8 cellular contexts compared by ENCODE assay signal in the genomic region with DNA sequence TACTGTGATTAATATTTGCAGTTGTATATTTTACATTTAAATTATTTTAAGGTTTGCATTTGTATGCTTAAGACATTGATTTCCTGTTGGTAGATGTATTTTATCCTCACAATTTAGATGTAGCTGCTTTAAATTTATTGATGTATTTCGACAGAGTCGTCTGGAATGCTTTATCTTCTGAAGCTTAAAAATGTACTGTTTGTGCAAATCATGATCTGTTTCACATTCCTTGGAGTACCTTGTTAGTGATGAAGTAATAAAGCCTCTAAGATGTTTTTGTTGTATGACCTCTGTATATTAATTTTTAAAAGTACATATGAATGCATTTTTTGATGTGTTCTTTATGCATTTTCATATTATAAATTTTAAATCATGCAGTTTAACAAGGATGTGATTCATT. TPM values are rescaled to one million over a fixed set of nuclear protein-coding genes. Genes with fewer than 3 reads are reported as not detected.
DNase-seq lines count a peak whose midpoint lies in the region; ATAC-seq, FAIRE-seq and TF ChIP-seq lines count a peak whose summit lies in the region.

No MANE protein-coding gene starts in this region.

- BruUV-seq in endothelial cell of umbilical vein (replicated peaks; lab: Mats Ljungman, UMichigan): no TSS peak

- peak overlapping the region; percentile 80 for H3K4me2 ChIP-seq in DND-41 (ENCODE audit: insufficient read depth, low read length)
- peak overlapping the region; percentile 99 for H3K4me2 ChIP-seq in endothelial cell of umbilical vein (ENCODE audit: insufficient read depth, low read length)

- no peak for ATAC-seq in DND-41 (ENCODE audit: insufficient read depth, low read depth)
- no peak for ATAC-seq in GM19324 (IDR thresholded peaks at IDR 0.05; ENCODE audit: low FRiP score, unreplicated experiment)
- no peak for ATAC-seq in HG02884 (IDR thresholded peaks at IDR 0.05; ENCODE audit: unreplicated experiment)
- ATAC-seq in HG03342 (IDR thresholded peaks at IDR 0.05; ENCODE audit: unreplicated experiment): no peak

- H3K4me1 ChIP-seq in DND-41 (ENCODE audit: insufficient read depth, low read length): peaks cover 55% of the 10 kb centered on the region
- peaks cover 32% of the 10 kb centered on the region for H3K4me1 ChIP-seq in endothelial cell of umbilical vein (ENCODE audit: control insufficient read depth, extremely low read depth, insufficient read depth, low read length)

- H3K4me3 ChIP-seq in DND-41 (ENCODE audit: low read depth in 1 of 2, low read length in 2 of 2) (peak overlapping the region; percentile 80 to 96), endothelial cell of umbilical vein (replicated peaks in 1 of 3; ENCODE audit: insufficient read depth in 1 of 3, low read depth in 1 of 3, low read length in 3 of 3) (peak overlapping the region; percentile 64 to 100 (median 97))

- DNase-seq in DND-41 (no peak), OCI-M1 (lab: John Stamatoyannopoulos, UW) (peak; percentile 43), endothelial cell of umbilical vein (ENCODE audit: low read depth, low spot score) (no peak), osteocyte (ENCODE audit: extremely low spot score, unreplicated experiment) (no peak)
- no peak for DNase-seq in stimulated activated CD4-positive, alpha-beta T cell treated with anti-CD3 and anti-CD28 coated beads, Interleukin-1b, Interleukin-23, amount 100 ng/mL, for 48 hours

- H3K27ac Mint-ChIP-seq in osteocyte (ENCODE audit: unreplicated experiment): peak overlapping the region; percentile 100

- TF ChIP-seq CTCF in DND-41 (IDR thresholded peaks at IDR 0.05; ENCODE audit: borderline replicate concordance, extremely low read depth, low read length, poor library complexity, severe bottlenecking) (no peak), endothelial cell of umbilical vein (IDR thresholded peaks at IDR 0.05; ENCODE audit: extremely low read depth in 1 of 2, insufficient read depth in 1 of 2, low read depth in 1 of 2, low read length in 2 of 2) (no peak), osteocyte (IDR thresholded peaks at IDR 0.05) (no peak)

- no peaks in the 10 kb centered on the region for H3K9me1 ChIP-seq in endothelial cell of umbilical vein (replicated peaks; ENCODE audit: control insufficient read depth, extremely low read depth, insufficient read depth, low read length)

- peak overlapping the region; percentile 94 for H3K4me3 Mint-ChIP-seq in osteocyte (ENCODE audit: unreplicated experiment)

- dilution Hi-C loops in endothelial cell of umbilical vein (cut with MboI; ENCODE audit: extremely low pct_ligation_motif_present, low sequenced_read_pairs): loop anchor here (25.0 kb wide), 1 partner anchor 90 kb away; no protein-coding TSS in a partner anchor

- H3K9me3 Mint-ChIP-seq in osteocyte (ENCODE audit: unreplicated experiment): peaks cover 8% of the 10 kb centered on the region

- peaks cover 51% of the 10 kb centered on the region for H3K36me3 Mint-ChIP-seq in osteocyte (ENCODE audit: unreplicated experiment)

- POLR2A ChIA-PET in endothelial cell of umbilical vein (lab: Charles Lee): no interaction called here

- H4K20me1 ChIP-seq in DND-41 (ENCODE audit: insufficient read depth, low read length) (no peaks in the 10 kb centered on the region), endothelial cell of umbilical vein (replicated peaks; ENCODE audit: control insufficient read depth, extremely low read depth, insufficient read depth, low read length) (no peaks in the 10 kb centered on the region)

- H2AFZ ChIP-seq in DND-41 (ENCODE audit: low read depth, low read length) (no peak overlapping the region), endothelial cell of umbilical vein (ENCODE audit: low read depth, low read length) (no peak overlapping the region)

- CTCF ChIA-PET in endothelial cell of umbilical vein (lab: Charles Lee): interaction anchor here (0.7 to 6.8 kb wide), 4 partner anchors 13 to 105 kb away, joined by 3 to 67 read pairs (median 4); no protein-coding TSS in a partner anchor

- H3K36me3 ChIP-seq in DND-41 (ENCODE audit: insufficient read depth, low read length) (peaks cover 48% of the 10 kb centered on the region), endothelial cell of umbilical vein (ENCODE audit: control insufficient read depth in 2 of 2, extremely low read depth in 1 of 2, insufficient read depth in 2 of 2, low read length in 2 of 2) (peaks cover 2 to 13% of the 10 kb centered on the region in 2 experiments)

- no peaks in the 10 kb centered on the region for H3K9me3 ChIP-seq in DND-41 (ENCODE audit: insufficient read depth, low read length, severe bottlenecking)
- H3K9me3 ChIP-seq in endothelial cell of umbilical vein (replicated peaks; ENCODE audit: control insufficient read depth, insufficient read depth, low read length): no peaks in the 10 kb centered on the region

- H3K9ac ChIP-seq in DND-41 (ENCODE audit: low read depth, low read length) (peak overlapping the region; percentile 93), endothelial cell of umbilical vein (replicated peaks; ENCODE audit: extremely low read depth, insufficient read depth, low read length) (peak overlapping the region; percentile 100)

- intact Hi-C loops in endothelial cell of umbilical vein (cut with micrococcal nuclease): loop anchor here (10.0 kb wide), 1 partner anchor 367 kb away; no protein-coding TSS in a partner anchor

- H3K79me2 ChIP-seq in DND-41 (ENCODE audit: insufficient read depth, low read length) (peaks cover 96% of the 10 kb centered on the region), endothelial cell of umbilical vein (ENCODE audit: control insufficient read depth, insufficient read depth, low read length) (peaks cover 92% of the 10 kb centered on the region)

- H3K27me3 ChIP-seq in DND-41 (ENCODE audit: insufficient read depth, low read length, poor library complexity): no peaks in the 10 kb centered on the region
- no peaks in the 10 kb centered on the region for H3K27me3 ChIP-seq in endothelial cell of umbilical vein (ENCODE audit: control insufficient read depth in 2 of 2, insufficient read depth in 2 of 2, low read length in 2 of 2)

- H3K27ac ChIP-seq in DND-41 (ENCODE audit: low read length): peak overlapping the region; percentile 99
- peak overlapping the region; percentile 98 for H3K27ac ChIP-seq in endothelial cell of umbilical vein (ENCODE audit: insufficient read depth, low read depth, low read length)

- no peak for TF ChIP-seq POLR2A in endothelial cell of umbilical vein (IDR thresholded peaks at IDR 0.05; ENCODE audit: low read depth, low read length)

- peaks cover 62% of the 10 kb centered on the region for H3K4me1 Mint-ChIP-seq in osteocyte (ENCODE audit: unreplicated experiment)

- FAIRE-seq in endothelial cell of umbilical vein (lab: Jason Lieb, UNC): no peak

- H3K27me3 Mint-ChIP-seq in osteocyte (ENCODE audit: unreplicated experiment): no peaks in the 10 kb centered on the region

TF ChIP-seq in endothelial cell of umbilical vein, 7 proteins besides CTCF, POLR2A, EP300 and RAD21:
- no peak for TF ChIP-seq EZH2 (IDR thresholded peaks at IDR 0.05; ENCODE audit: borderline replicate concordance, low read depth, low read length, severe bottlenecking)
- TF ChIP-seq FOS (IDR thresholded peaks at IDR 0.05; ENCODE audit: borderline replicate concordance, insufficient read depth, low read length): no peak
- no peak for TF ChIP-seq JUN (IDR thresholded peaks at IDR 0.05; ENCODE audit: borderline replicate concordance, insufficient read depth, insufficient read length, low read depth)
- TF ChIP-seq, protein P1, sequence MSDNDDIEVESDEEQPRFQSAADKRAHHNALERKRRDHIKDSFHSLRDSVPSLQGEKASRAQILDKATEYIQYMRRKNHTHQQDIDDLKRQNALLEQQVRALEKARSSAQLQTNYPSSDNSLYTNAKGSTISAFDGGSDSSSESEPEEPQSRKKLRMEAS (IDR thresholded peaks at IDR 0.05; ENCODE audit: insufficient read depth, insufficient read length): no peak
- TF ChIP-seq POLR2AphosphoS5 (IDR thresholded peaks at IDR 0.05; ENCODE audit: insufficient read depth, low read depth, low read length): no peak
- no peak for TF ChIP-seq MYC (IDR thresholded peaks at IDR 0.05; ENCODE audit: low read depth, low read length)
- no peak for TF ChIP-seq GATA2 (IDR thresholded peaks at IDR 0.05; ENCODE audit: insufficient read depth, insufficient read length, low read depth, low read length)

RNA-seq across cellular contexts. Expression of gene CHD2, which starts 1.9 kb away (rescaled TPM):
- 97.9 and 102 TPM in 2 replicates for total RNA-seq in endothelial cell of umbilical vein
- 35.9 and 53.8 TPM in 2 replicates for polyA plus RNA-seq in endothelial cell of umbilical vein
- 34.4 and 35.9 TPM in 2 replicates for polyA plus RNA-seq in endothelial cell of umbilical vein (2011; cell fraction: cytosol; rRNA removed)
- 242 and 270 TPM in 2 replicates for polyA plus RNA-seq in endothelial cell of umbilical vein (2011; cell fraction: nucleus; rRNA removed)
- 47.9 and 49.9 TPM in 2 replicates for polyA plus RNA-seq in endothelial cell of umbilical vein (2012)
- 140 and 151 TPM in 2 replicates for polyA minus RNA-seq in endothelial cell of umbilical vein
- polyA minus RNA-seq in endothelial cell of umbilical vein (2011; cell fraction: cytosol; rRNA and poly(A)+ RNA removed): 29.8 TPM
- polyA minus RNA-seq in endothelial cell of umbilical vein (2011; cell fraction: nucleus; rRNA and poly(A)+ RNA removed): 377 and 533 TPM in 2 replicates
- 89.9 and 102 TPM in 2 replicates for total RNA-seq in osteocyte
